ENCODE assay signal across 15 cellular contexts in the genomic region with DNA sequence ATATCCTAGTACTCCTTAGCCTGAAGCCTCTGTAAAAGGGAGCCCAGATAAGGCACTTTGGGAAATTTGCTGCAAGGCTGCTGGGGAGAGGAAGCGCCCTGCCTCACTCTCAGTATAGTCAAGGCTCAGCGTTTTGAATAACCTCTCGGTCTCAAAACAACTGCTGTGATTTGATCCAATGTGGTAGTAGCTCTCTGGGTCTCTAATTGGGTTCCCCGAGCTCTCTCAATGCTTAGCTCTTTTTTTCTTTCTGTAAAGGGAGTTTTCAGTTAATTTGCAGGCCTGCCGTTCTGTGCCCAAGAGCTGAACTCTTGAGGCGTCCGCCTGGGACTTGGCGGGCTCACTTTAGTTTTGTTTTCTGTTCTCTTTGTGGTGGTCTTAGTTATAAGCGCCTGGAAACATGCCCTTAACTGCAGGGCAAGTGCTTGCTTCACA. TPM values are rescaled to one million over a fixed set of nuclear protein-coding genes. Genes with fewer than 3 reads are reported as not detected.
DNase-seq lines count a peak whose midpoint lies in the region; ATAC-seq and TF ChIP-seq lines count a peak whose summit lies in the region.
"Had no signal": no experiment of that assay in that cellular context is flagged by ENCODE, and none has a peak within 500 bp of the region (broad histone marks: within the 10 kb centered on the region; RNA-seq: fewer than 3 reads in every experiment).

No MANE protein-coding gene starts in this region.

- H3K4me2 ChIP-seq in GM23248 (ENCODE audit: unreplicated experiment) (peak overlapping the region; percentile 45), skeletal muscle satellite cell (ENCODE audit: low read length) (peak overlapping the region; percentile 15)
- H3K4me2 ChIP-seq: BLaER1 treated with 17β-estradiol and CSF1 and Interleukin-3, amounts not matched to agents 10 nM and 100 nM had no signal

- ATAC-seq in left colon (no peak), HG03457 (IDR thresholded peaks at IDR 0.05; ENCODE audit: unreplicated experiment) (no peak)

- no peaks in the 10 kb centered on the region for H3K27me3 ChIP-seq in GM23248 (replicated peaks; ENCODE audit: insufficient read depth)
- no peaks in the 10 kb centered on the region for H3K27me3 ChIP-seq in skeletal muscle satellite cell (ENCODE audit: control insufficient read depth, insufficient read depth, low read length)
- H3K27me3 ChIP-seq: BLaER1 treated with 17β-estradiol and CSF1 and Interleukin-3, amounts not matched to agents 10 nM and 100 nM had no signal

- in situ Hi-C loops in GM23248 (cut with MboI) = no loop called here
- in situ Hi-C loops in astrocyte of the spinal cord (cut with HindIII; ENCODE audit: low sequenced_read_pairs) = no loop called here

- DNase-seq in GM23248 = peak; percentile 28
- DNase-seq in astrocyte of the spinal cord (ENCODE audit: low read depth, low spot score) = peak; percentile 83
- DNase-seq in iris pigment epithelial cell (ENCODE audit: low read depth) = peak; percentile 46
- no peak for DNase-seq in left colon
- DNase-seq in germinal center (ENCODE audit: low spot score) = no peak
- DNase-seq in superior temporal gyrus (ENCODE audit: extremely low spot score) = no peak
- DNase-seq: activated effector memory CD4-positive, alpha-beta T cell treated with anti-CD3 and anti-CD28 coated beads, Interleukin-2, amount 50 U/mL, for 16 hours; GOT3; immature natural killer cell; IMR-90; NCI-H2081 treated with DMSO at 0.1 percent for 48 hours; RPMI8226 had no signal

- intact Hi-C loops in left colon (cut with DNase I, micrococcal nuclease) = no loop called here

- peak overlapping the region; percentile 72 for H3K27ac ChIP-seq in GM23248
- H3K27ac ChIP-seq: BLaER1 treated with 17β-estradiol and CSF1 and Interleukin-3, amounts not matched to agents 10 nM and 100 nM had no signal

- H4K20me1 ChIP-seq in GM23248 (ENCODE audit: insufficient read depth) = no peaks in the 10 kb centered on the region

- no peaks in the 10 kb centered on the region; the same call in 1 of the 2 replicates for H3K9me2 ChIP-seq in GM23248 (ENCODE audit: insufficient read depth)

- H2AFZ ChIP-seq in GM23248 = 0 out of 2 replicates have a peak overlapping the region, but pooled peaks have one; percentile 41

- H3F3A ChIP-seq in GM23248 (ENCODE audit: insufficient read depth) = peaks cover 52% of the 10 kb centered on the region

- H3K9me3 ChIP-seq in GM23248 (ENCODE audit: low read depth) = no peaks in the 10 kb centered on the region
- no peaks in the 10 kb centered on the region for H3K9me3 ChIP-seq in skeletal muscle satellite cell (replicated peaks; ENCODE audit: low read length)
- H3K9me3 ChIP-seq: BLaER1 treated with 17β-estradiol and CSF1 and Interleukin-3, amounts not matched to agents 10 nM and 100 nM had no signal

- peak overlapping the region; percentile 62 for H3K9ac ChIP-seq in GM23248
- peak overlapping the region; percentile 6 for H3K9ac ChIP-seq in skeletal muscle satellite cell (ENCODE audit: low read depth, low read length)
- H3K9ac ChIP-seq: BLaER1 treated with 17β-estradiol and CSF1 and Interleukin-3, amounts not matched to agents 10 nM and 100 nM had no signal

- TF ChIP-seq CTCF in astrocyte of the spinal cord (IDR thresholded peaks at IDR 0.05; ENCODE audit: low read depth, low read length) = no peak

- 12 to 18% methylated on average over 9 of the region's 9 CpGs for WGBS in GM23248 (ENCODE audit: low coverage in 1 of 2, low lambda C conversion rate in 2 of 2, missing lambda C conversion rate in 2 of 2), 2 experiments

- H3K36me3 ChIP-seq in GM23248 (ENCODE audit: low read depth) (no peaks in the 10 kb centered on the region; the same call in 1 of the 2 replicates), skeletal muscle satellite cell (ENCODE audit: insufficient read depth, low read length) (no peaks in the 10 kb centered on the region)
- H3K36me3 ChIP-seq: BLaER1 treated with 17β-estradiol and CSF1 and Interleukin-3, amounts not matched to agents 10 nM and 100 nM had no signal

- H3K4me3 ChIP-seq in GM23248 (peak overlapping the region; percentile 52), astrocyte of the spinal cord (ENCODE audit: low read depth, low read length) (no peak overlapping the region), skeletal muscle satellite cell (ENCODE audit: low read length) (no peak overlapping the region)
- H3K4me3 ChIP-seq: BLaER1 treated with 17β-estradiol and CSF1 and Interleukin-3, amounts not matched to agents 10 nM and 100 nM had no signal

- H3K4me1 ChIP-seq in GM23248 (ENCODE audit: insufficient read depth) = peaks cover 27% of the 10 kb centered on the region
- peaks cover 52% of the 10 kb centered on the region for H3K4me1 ChIP-seq in skeletal muscle satellite cell (ENCODE audit: control insufficient read depth, insufficient read depth, low read length)

- H3K79me2 ChIP-seq in GM23248 (ENCODE audit: insufficient read depth) = peaks cover 100% of the 10 kb centered on the region

RNA-seq across cellular contexts. Expression of a gene that starts 41.2 kb away (rescaled TPM):
- 37.3 and 38.5 TPM in 2 replicates for total RNA-seq in GM23248 (2014; rRNA removed; shearing (Covaris generic))
- 9.8 and 11.5 TPM in 2 replicates for polyA plus RNA-seq in GM23248 (2016; fragmentation: Nextera tagmentation; extraction: Ambion mirVana)
- total RNA-seq in skeletal muscle satellite cell (2012; rRNA removed) = 27.1 and 29.1 TPM in 2 replicates
- 10 to 100 TPM; 31.7 to 35.3 TPM for total RNA-seq in left colon

Comparison
In these comparisons a context has a peak if more than half of its experiments do, and no peak if none do; other contexts are left out.
1. DNase-seq: peak in GM23248 (single experiment), astrocyte of the spinal cord (single experiment) and iris pigment epithelial cell (single experiment); none in left colon (0 of 2), germinal center (single experiment) and superior temporal gyrus (single experiment).